8 cellular contexts compared by ENCODE assay signal in genomic region chr10:96556003-96556402, GRCh38. TPM values are rescaled to one million over a fixed set of nuclear protein-coding genes. Genes with fewer than 3 reads are reported as not detected.
A peak's percentile ranks its signal among the peaks of the same experiment; 100 is the strongest.
DNase-seq lines count a peak whose midpoint lies in the region; ATAC-seq and TF ChIP-seq lines count a peak whose summit lies in the region.

No MANE protein-coding gene starts in this region.

- H3K4me3 ChIP-seq in endodermal cell (ENCODE audit: low read length) = no peak overlapping the region

- no peak for ATAC-seq in HG02840 (IDR thresholded peaks at IDR 0.05; ENCODE audit: low FRiP score, unreplicated experiment)

- H3K36me3 Mint-ChIP-seq in endodermal cell (ENCODE audit: low read depth) = peaks cover 28% of the 10 kb centered on the region

- no peaks in the 10 kb centered on the region for H3K27me3 ChIP-seq in endodermal cell (ENCODE audit: control insufficient read depth, insufficient read depth, low read length, poor library complexity, severe bottlenecking)

- TF ChIP-seq CTCF in endodermal cell (conservative IDR thresholded peaks at IDR 0.05) = peak; percentile 75

- no peak overlapping the region for H3K4me3 Mint-ChIP-seq in endodermal cell

- no peak overlapping the region for H3K27ac ChIP-seq in endodermal cell (ENCODE audit: low read depth, low read length)

- H3K9me3 Mint-ChIP-seq in endodermal cell = no peaks in the 10 kb centered on the region

- peaks cover 82% of the 10 kb centered on the region for H3K36me3 ChIP-seq in endodermal cell (ENCODE audit: control insufficient read depth, insufficient read depth, low read length)

- no peaks in the 10 kb centered on the region for H3K27me3 Mint-ChIP-seq in endodermal cell (ENCODE audit: insufficient read depth)

- H3K9me3 ChIP-seq in endodermal cell (ENCODE audit: control insufficient read depth, low read length) = no peaks in the 10 kb centered on the region

- DNase-seq in NCI-H510A treated with DMSO at 0.1 percent for 48 hours (lab: John Stamatoyannopoulos, UW) = peak; percentile 25
- no peak for DNase-seq in NCI-H510A (lab: John Stamatoyannopoulos, UW)
- peak; percentile 40 for DNase-seq in NCI-H69 (lab: John Stamatoyannopoulos, UW)
- DNase-seq in endodermal cell = peak; percentile 49
- peak; percentile 41 for DNase-seq in renal cortical epithelial cell (ENCODE audit: low read depth)
- DNase-seq in OCI-M2 (lab: John Stamatoyannopoulos, UW; ENCODE audit: unreplicated experiment) = no peak
- no peak for DNase-seq in COR-L47 (lab: John Stamatoyannopoulos, UW)

- H3K4me1 ChIP-seq in endodermal cell (ENCODE audit: control insufficient read depth, insufficient read depth, low read length) = no peaks in the 10 kb centered on the region

- H3K4me1 Mint-ChIP-seq in endodermal cell = no peaks in the 10 kb centered on the region

- 93 to 100% methylated on average over 1 of the region's 1 CpG for whole genome bisulfite sequencing in endodermal cell (ENCODE audit: insufficient coverage in 1 of 2, insufficient read length in 1 of 2), 2 experiments

- no peak overlapping the region for H3K9ac ChIP-seq in endodermal cell (ENCODE audit: extremely low read depth, low read length, poor library complexity, severe bottlenecking)

- H3K27ac Mint-ChIP-seq in endodermal cell = no peak overlapping the region

RNA-seq across cellular contexts. Expression of gene TM9SF3, which starts 30.8 kb away (rescaled TPM):
- 100 to 1,000 TPM; 134 to 137 TPM for total RNA-seq in endodermal cell
- 82.4 TPM for polyA plus RNA-seq in endodermal cell (2013, experiment 1 of 2)
- 76.5 TPM for polyA plus RNA-seq in endodermal cell (2013, experiment 2 of 2)
- 164 and 169 TPM in 2 replicates for total RNA-seq in renal cortical epithelial cell

RNA-seq across cellular contexts. Expression of gene TLL2, which starts 42.3 kb away (rescaled TPM):
- under 1 TPM; 0.11 to 0.18 TPM for total RNA-seq in endodermal cell
- 0.43 TPM for polyA plus RNA-seq in endodermal cell (2013, experiment 1 of 2)
- 0.33 TPM for polyA plus RNA-seq in endodermal cell (2013, experiment 2 of 2)
- 14.1 and 21.4 TPM in 2 replicates for total RNA-seq in renal cortical epithelial cell

Comparison
In these comparisons a context has a peak if more than half of its experiments do, and no peak if none do; other contexts are left out.
1. DNase-seq: peak in NCI-H510A treated with DMSO at 0.1 percent for 48 hours (single experiment), NCI-H69 (single experiment), endodermal cell (single experiment) and renal cortical epithelial cell (single experiment); none in NCI-H510A (single experiment), OCI-M2 (single experiment) and COR-L47 (single experiment).
2. RNA of gene TLL2, which starts 42.3 kb away (total RNA-seq): 14.1 to 21.4 TPM in renal cortical epithelial cell; 0.11 to 0.18 TPM in endodermal cell; every median in the first group is over 10 times any median in the second.